In genomic region chr15:22873204-22873701, GRCh38 we compare ENCODE assay signal across 16 cellular contexts. TPM values are rescaled to one million over a fixed set of nuclear protein-coding genes. Genes with fewer than 3 reads are reported as not detected.
DNase-seq lines count a peak whose midpoint lies in the region; ATAC-seq and TF ChIP-seq lines count a peak whose summit lies in the region.
"Had no signal": no experiment of that assay in that cellular context is flagged by ENCODE, and none has a peak within 500 bp of the region (broad histone marks: within the 10 kb centered on the region; RNA-seq: fewer than 3 reads in every experiment).

No MANE protein-coding gene starts in this region.

- H3K4me3 ChIP-seq in iPS DF 6.9 (ENCODE audit: low read length) = no peak overlapping the region

- peak overlapping the region; percentile 75 for H3K27ac Mint-ChIP-seq in WTC11
- H3K27ac Mint-ChIP-seq in stimulated activated naive B cell treated with anti-CD40 and anti-IgM and Interleukin-4, amounts not matched to agents 10 μg/mL and 1 μg/mL and 100 μg/mL, for 72 hours = peak overlapping the region; percentile 70
- H3K27ac Mint-ChIP-seq: activated naive CD8-positive, alpha-beta T cell had no signal

- POLR2A ChIA-PET in WTC11 (lab: Charles Lee) = interaction anchor here (1.1 kb wide), 1 partner anchor 36 kb away, joined by 3 read pairs; no protein-coding TSS in a partner anchor

- peaks cover 75% of the 10 kb centered on the region for H3K36me3 Mint-ChIP-seq in WTC11
- H3K36me3 Mint-ChIP-seq in stimulated activated naive B cell treated with anti-CD40 and anti-IgM and Interleukin-4, amounts not matched to agents 10 μg/mL and 1 μg/mL and 100 μg/mL, for 72 hours = peaks cover 23 to 59% of the 10 kb centered on the region in 2 donors

- DNase-seq in DMS53 (lab: John Stamatoyannopoulos, UW) (peak; percentile 9), DMS53 treated with DMSO at 0.1 percent for 48 hours (lab: John Stamatoyannopoulos, UW; ENCODE audit: unreplicated experiment) (no peak), WTC11 (ENCODE audit: low spot score) (peak; percentile 52), iPS DF 6.9 (ENCODE audit: low read depth, low spot score) (peak; percentile 18), SIG-M5 (lab: John Stamatoyannopoulos, UW) (no peak), H4 (ENCODE audit: low spot score) (no peak), GM20000 (ENCODE audit: low spot score) (no peak)
- no peak for DNase-seq in stimulated activated naive B cell treated with anti-CD40 and anti-IgM and Interleukin-4, amounts not matched to agents 10 μg/mL and 1 μg/mL and 100 μg/mL, for 72 hours
- DNase-seq: activated CD4-positive, alpha-beta T cell treated with anti-CD3 and anti-CD28 coated beads, Interleukin-2, amount 50 U/mL, for 4 hours; effector CD8-positive, alpha-beta T cell; immature natural killer cell; NCI-H510A treated with DMSO at 0.1 percent for 48 hours; stimulated activated CD4-positive, alpha-beta T cell treated with anti-CD3 and anti-CD28 coated beads, Interleukin-4, amount 100 ng/mL, for 1 hour had no signal

- CTCF ChIA-PET in WTC11 (lab: Charles Lee) = interaction anchor here (0.6 to 1.4 kb wide), 2 partner anchors 163 to 521 kb away, joined by 3 to 4 read pairs; no protein-coding TSS in a partner anchor

- no peak for TF ChIP-seq CTCF in WTC11 (IDR thresholded peaks at IDR 0.05)
- TF ChIP-seq CTCF in GM20000 (IDR thresholded peaks at IDR 0.05; ENCODE audit: extremely low read depth, missing control alignments) = no peak

- H3K4me1 ChIP-seq in iPS DF 6.9 (ENCODE audit: control insufficient read depth, insufficient read depth, low read length) = peaks cover 5% of the 10 kb centered on the region; the same call in 1 of the 2 replicates

- peak; percentile 85 for ATAC-seq in WTC11
- ATAC-seq in stimulated activated naive B cell treated with anti-CD40 and anti-IgM and Interleukin-4, amounts not matched to agents 10 μg/mL and 1 μg/mL and 100 μg/mL, for 72 hours (replicated peaks) = no peak

- H3K4me1 Mint-ChIP-seq in WTC11 = peaks cover 18% of the 10 kb centered on the region
- H3K4me1 Mint-ChIP-seq in stimulated activated naive B cell treated with anti-CD40 and anti-IgM and Interleukin-4, amounts not matched to agents 10 μg/mL and 1 μg/mL and 100 μg/mL, for 72 hours = peaks cover 4 to 15% of the 10 kb centered on the region in 2 donors
- H3K4me1 Mint-ChIP-seq: immature natural killer cell had no signal

- no peaks in the 10 kb centered on the region for H3K9me3 ChIP-seq in iPS DF 6.9 (ENCODE audit: control insufficient read depth, insufficient read depth, low read length)
- H3K9me3 ChIP-seq: neutrophil had no signal

- no peaks in the 10 kb centered on the region for H3K27me3 Mint-ChIP-seq in WTC11 (ENCODE audit: low read depth)
- H3K27me3 Mint-ChIP-seq in stimulated activated naive B cell treated with anti-CD40 and anti-IgM and Interleukin-4, amounts not matched to agents 10 μg/mL and 1 μg/mL and 100 μg/mL, for 72 hours = no peaks in the 10 kb centered on the region
- H3K27me3 Mint-ChIP-seq: activated naive CD8-positive, alpha-beta T cell had no signal

- no CpG with 5 or more reads among the region's 15 CpGs for WGBS in iPS DF 6.9 (ENCODE audit: insufficient coverage, insufficient read length)

- no peak overlapping the region for H3K27ac ChIP-seq in iPS DF 6.9 (ENCODE audit: low read length)
- H3K27ac ChIP-seq: 22Rv1, neutrophil had no signal

- peaks cover 8% of the 10 kb centered on the region for H3K9me3 Mint-ChIP-seq in WTC11
- H3K9me3 Mint-ChIP-seq in stimulated activated naive B cell treated with anti-CD40 and anti-IgM and Interleukin-4, amounts not matched to agents 10 μg/mL and 1 μg/mL and 100 μg/mL, for 72 hours = no peaks in the 10 kb centered on the region

- peaks cover 3% of the 10 kb centered on the region for H3K36me3 ChIP-seq in iPS DF 6.9 (ENCODE audit: control insufficient read depth, insufficient read depth, low read length)

- no peak overlapping the region for H3K4me3 Mint-ChIP-seq in WTC11
- no peak overlapping the region for H3K4me3 Mint-ChIP-seq in stimulated activated naive B cell treated with anti-CD40 and anti-IgM and Interleukin-4, amounts not matched to agents 10 μg/mL and 1 μg/mL and 100 μg/mL, for 72 hours
- H3K4me3 Mint-ChIP-seq: activated naive CD8-positive, alpha-beta T cell; immature natural killer cell had no signal

- H3K27me3 ChIP-seq in iPS DF 6.9 (ENCODE audit: control insufficient read depth, insufficient read depth, low read length) = no peaks in the 10 kb centered on the region
- H3K27me3 ChIP-seq: neutrophil had no signal

TF ChIP-seq in WTC11, 78 proteins besides CTCF, POLR2A, EP300 and RAD21:
- peak; percentile 66; the same call in 1 of the 2 replicates for TF ChIP-seq ZNF281 (CRISPR knock-in tag; IDR thresholded peaks at IDR 0.05)
- TF ChIP-seq IRF1 (CRISPR knock-in tag; IDR thresholded peaks at IDR 0.05) = 0 out of 2 replicates have a peak, but pooled peaks have one; percentile 26
- no peak for TF ChIP-seq ZNF532 (CRISPR knock-in tag; IDR thresholded peaks at IDR 0.05; ENCODE audit: borderline replicate concordance)

RNA-seq across cellular contexts. Expression of gene NIPA2, which starts 34.8 kb away (rescaled TPM):
- total RNA-seq in WTC11 (2021) = 68.9 to 79.5 TPM (median 69.4 TPM) in 3 replicates
- total RNA-seq in H4 (2014; rRNA removed; shearing (Covaris generic)) = 125 and 132 TPM in 2 replicates

Comparison
In these comparisons a context has a peak if more than half of its experiments do, and no peak if none do; other contexts are left out.
1. DNase-seq: peak in DMS53 (single experiment), WTC11 (single experiment) and iPS DF 6.9 (single experiment); none in DMS53 treated with DMSO at 0.1 percent for 48 hours (single experiment), stimulated activated naive B cell treated with anti-CD40 and anti-IgM and Interleukin-4, amounts not matched to agents 10 μg/mL and 1 μg/mL and 100 μg/mL, for 72 hours (single experiment), SIG-M5 (single experiment), H4 (single experiment) and GM20000 (single experiment).